ENCODE assay signal across 36 cellular contexts in genomic region chr13:112095354-112095753, GRCh38. TPM values are rescaled to one million over a fixed set of nuclear protein-coding genes. Genes with fewer than 3 reads are reported as not detected.
"Had no signal": no experiment of that assay in that cellular context is flagged by ENCODE, and none has a peak within 500 bp of the region (broad histone marks: within the 10 kb centered on the region; RNA-seq: fewer than 3 reads in every experiment).

No MANE protein-coding gene starts in this region.

- H3K36me3 ChIP-seq: neutrophil, ovary, right lobe of liver, spleen, suprapubic skin, tibial artery, transverse colon, upper lobe of right lung had no signal

- H3K27ac ChIP-seq: neutrophil, ovary, parathyroid adenoma, psoas muscle, right lobe of liver, skin epidermis, spleen, suprapubic skin, testis, tibial artery, transverse colon, upper lobe of right lung had no signal

- H3K9me3 ChIP-seq: neutrophil, ovary, psoas muscle, right lobe of liver, spleen, suprapubic skin, testis, tibial artery, transverse colon, upper lobe of right lung had no signal

- H2AFZ ChIP-seq: parathyroid adenoma had no signal

- H3K79me2 ChIP-seq: parathyroid adenoma had no signal

- H3K4me2 ChIP-seq: smooth muscle cell had no signal

- H3K4me3 ChIP-seq: ovary, psoas muscle, right lobe of liver, skin epidermis, smooth muscle cell, spleen, suprapubic skin, testis, tibial artery, transverse colon, upper lobe of right lung had no signal

- H3K4me1 ChIP-seq: parathyroid adenoma, psoas muscle, right lobe of liver, spleen, suprapubic skin, testis, tibial artery, transverse colon, upper lobe of right lung had no signal

- H3K9me3 Mint-ChIP-seq: naive B cell; natural killer cell treated with Interleukin-12 subunit alpha and Interleukin-12 subunit beta and Interleukin-15 and Interleukin-18, amount 100 ng/mL, for 72 hours; nephron progenitor cell; neural crest cell; stimulated activated memory B cell treated with anti-CD40 and anti-IgM and Interleukin-4, amounts not matched to agents 10 μg/mL and 1 μg/mL and 100 μg/mL, for 72 hours; stimulated activated naive CD8-positive, alpha-beta T cell treated with anti-CD3 and anti-CD28 coated beads, Interleukin-15, amount 100 ng/mL, for 72 hours; type B pancreatic cell had no signal

- DNase-seq: naive B cell; naive thymus-derived CD8-positive, alpha-beta T cell; nephron progenitor cell; nucleus accumbens; ovary; posterior cingulate gyrus; psoas muscle; right cardiac atrium; right lobe of liver; spleen; stimulated activated CD4-positive, alpha-beta T cell treated with anti-CD3 and anti-CD28 coated beads, Interleukin-12 subunit alpha, Interleukin-12 subunit beta, amount 100 ng/mL, for 4 hours; stimulated activated CD4-positive, alpha-beta T cell treated with anti-CD3 and anti-CD28 coated beads, Interleukin-1b, Interleukin-23, amount 100 ng/mL, for 48 hours; stimulated activated CD4-positive, alpha-beta T cell treated with anti-CD3 and anti-CD28 coated beads, Interleukin-4, amount 100 ng/mL, for 1 hour; stimulated activated CD4-positive, alpha-beta T cell treated with anti-CD3 and anti-CD28 coated beads, Interleukin-4, amount 100 ng/mL, for 4 hours; stimulated activated CD8-positive, alpha-beta memory T cell treated with anti-CD3 and anti-CD28 coated beads, Interleukin-4, amount 100 ng/mL, for 48 hours; stimulated activated naive CD4-positive, alpha-beta T cell; stimulated activated naive CD8-positive, alpha-beta T cell treated with anti-CD3 and anti-CD28 coated beads, Interleukin-15, amount 100 ng/mL, for 72 hours; stimulated activated naive CD8-positive, alpha-beta T cell treated with anti-CD3 and anti-CD28 coated beads, Interleukin-15, Interleukin-2, amounts not matched to agents 100 U/mL and 50 U/mL, for 24 hours; substantia nigra; testis; transverse colon; upper lobe of right lung had no signal

- H3K4me1 Mint-ChIP-seq: naive B cell; nephron progenitor cell; stimulated activated memory B cell treated with anti-CD40 and anti-IgM and Interleukin-4, amounts not matched to agents 10 μg/mL and 1 μg/mL and 100 μg/mL, for 72 hours; stimulated activated naive CD8-positive, alpha-beta T cell treated with anti-CD3 and anti-CD28 coated beads, Interleukin-15, amount 100 ng/mL, for 72 hours had no signal

- H3K9ac ChIP-seq: parathyroid adenoma had no signal

- H3K27ac Mint-ChIP-seq: natural killer cell treated with Interleukin-12 subunit alpha and Interleukin-12 subunit beta and Interleukin-15 and Interleukin-18, amount 100 ng/mL, for 72 hours; nephron progenitor cell; progenitor cell of endocrine pancreas; stimulated activated memory B cell treated with anti-CD40 and anti-IgM and Interleukin-4, amounts not matched to agents 10 μg/mL and 1 μg/mL and 100 μg/mL, for 72 hours; type B pancreatic cell had no signal

- H3K36me3 Mint-ChIP-seq: naive B cell; natural killer cell treated with Interleukin-12 subunit alpha and Interleukin-12 subunit beta and Interleukin-15 and Interleukin-18, amount 100 ng/mL, for 72 hours; stimulated activated memory B cell treated with anti-CD40 and anti-IgM and Interleukin-4, amounts not matched to agents 10 μg/mL and 1 μg/mL and 100 μg/mL, for 72 hours; type B pancreatic cell had no signal

- H3K4me3 Mint-ChIP-seq: naive B cell; natural killer cell treated with Interleukin-12 subunit alpha and Interleukin-12 subunit beta and Interleukin-15 and Interleukin-18, amount 100 ng/mL, for 72 hours; nephron progenitor cell; neural crest cell; stimulated activated memory B cell treated with anti-CD40 and anti-IgM and Interleukin-4, amounts not matched to agents 10 μg/mL and 1 μg/mL and 100 μg/mL, for 72 hours; stimulated activated naive CD8-positive, alpha-beta T cell treated with anti-CD3 and anti-CD28 coated beads, Interleukin-15, amount 100 ng/mL, for 72 hours; type B pancreatic cell had no signal

- H3K27me3 ChIP-seq: ovary, right lobe of liver, testis had no signal

RNA-seq across cellular contexts. Expression of gene SOX1, which starts 28.4 kb away (rescaled TPM):
- total RNA-seq: myocyte; naive thymus-derived CD8-positive, alpha-beta T cell; natural killer cell treated with Interleukin-12 subunit alpha and Interleukin-12 subunit beta and Interleukin-15 and Interleukin-18, amount 100 ng/mL, for 72 hours; omental fat pad; ovary; psoas muscle; renal cortical epithelial cell; right cardiac atrium; right lobe of liver; smooth muscle cell; spleen; transverse colon; upper lobe of right lung had no signal
- polyA plus RNA-seq: naive thymus-derived CD8-positive, alpha-beta T cell; ovary; psoas muscle; right cardiac atrium; smooth muscle cell; spleen had no signal
